Comparison of ENCODE assay signal across 1 cellular context in genomic region chr2:47033102-47033880, GRCh38.
TF ChIP-seq lines count a peak whose summit lies in the region.

No MANE protein-coding gene starts in this region.

TF ChIP-seq in SK-N-SH treated with all-trans-retinoic acid at 6 μM for 48 hours, 23 proteins besides CTCF, POLR2A, EP300 and RAD21 (continued from another document):
- TF ChIP-seq, protein P1, sequence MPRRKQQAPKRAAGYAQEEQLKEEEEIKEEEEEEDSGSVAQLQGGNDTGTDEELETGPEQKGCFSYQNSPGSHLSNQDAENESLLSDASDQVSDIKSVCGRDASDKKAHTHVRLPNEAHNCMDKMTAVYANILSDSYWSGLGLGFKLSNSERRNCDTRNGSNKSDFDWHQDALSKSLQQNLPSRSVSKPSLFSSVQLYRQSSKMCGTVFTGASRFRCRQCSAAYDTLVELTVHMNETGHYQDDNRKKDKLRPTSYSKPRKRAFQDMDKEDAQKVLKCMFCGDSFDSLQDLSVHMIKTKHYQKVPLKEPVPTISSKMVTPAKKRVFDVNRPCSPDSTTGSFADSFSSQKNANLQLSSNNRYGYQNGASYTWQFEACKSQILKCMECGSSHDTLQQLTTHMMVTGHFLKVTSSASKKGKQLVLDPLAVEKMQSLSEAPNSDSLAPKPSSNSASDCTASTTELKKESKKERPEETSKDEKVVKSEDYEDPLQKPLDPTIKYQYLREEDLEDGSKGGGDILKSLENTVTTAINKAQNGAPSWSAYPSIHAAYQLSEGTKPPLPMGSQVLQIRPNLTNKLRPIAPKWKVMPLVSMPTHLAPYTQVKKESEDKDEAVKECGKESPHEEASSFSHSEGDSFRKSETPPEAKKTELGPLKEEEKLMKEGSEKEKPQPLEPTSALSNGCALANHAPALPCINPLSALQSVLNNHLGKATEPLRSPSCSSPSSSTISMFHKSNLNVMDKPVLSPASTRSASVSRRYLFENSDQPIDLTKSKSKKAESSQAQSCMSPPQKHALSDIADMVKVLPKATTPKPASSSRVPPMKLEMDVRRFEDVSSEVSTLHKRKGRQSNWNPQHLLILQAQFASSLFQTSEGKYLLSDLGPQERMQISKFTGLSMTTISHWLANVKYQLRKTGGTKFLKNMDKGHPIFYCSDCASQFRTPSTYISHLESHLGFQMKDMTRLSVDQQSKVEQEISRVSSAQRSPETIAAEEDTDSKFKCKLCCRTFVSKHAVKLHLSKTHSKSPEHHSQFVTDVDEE (CRISPR knock-in tag; IDR thresholded peaks at IDR 0.05), result peak; percentile 76; the same call in 1 of the 2 replicates
- no peak for TF ChIP-seq PPARA (CRISPR knock-in tag; IDR thresholded peaks at IDR 0.05; ENCODE audit: borderline replicate concordance)
- 0 out of 2 replicates have a peak, but pooled peaks have one; percentile 5 for TF ChIP-seq ARNTL (CRISPR knock-in tag; IDR thresholded peaks at IDR 0.05; ENCODE audit: borderline replicate concordance, low read depth)
- peak; percentile 3; the same call in 1 of the 2 replicates for TF ChIP-seq ZNF8 (CRISPR knock-in tag; IDR thresholded peaks at IDR 0.05)
- 0 out of 2 replicates have a peak, but pooled peaks have one; percentile 8 for TF ChIP-seq CREB5 (CRISPR knock-in tag; IDR thresholded peaks at IDR 0.05; ENCODE audit: low read depth)
- 0 out of 2 replicates have a peak, but pooled peaks have one; percentile 25 for TF ChIP-seq ZFP30 (CRISPR knock-in tag; IDR thresholded peaks at IDR 0.05)
